Comparison of ENCODE assay signal across 8 cellular contexts in genomic region chr5:81971694-81972495, GRCh38. TPM values are rescaled to one million over a fixed set of nuclear protein-coding genes. Genes with fewer than 3 reads are reported as not detected.
A peak's percentile ranks its signal among the peaks of the same experiment; 100 is the strongest.
DNase-seq lines count a peak whose midpoint lies in the region; ATAC-seq and TF ChIP-seq lines count a peak whose summit lies in the region.

Gene ATG10, plus strand, starts transcription at chr5:81972023. Its CDS starts 15,548 bp downstream, at chr5:81987571.

- DNase-seq in EH (ENCODE audit: low read depth) = peak; percentile 90
- DNase-seq in H4 (ENCODE audit: low spot score) = peak; percentile 93
- DNase-seq in LNCaP clone FGC (ENCODE audit: low read depth) = peak; percentile 52
- DNase-seq in RPMI8226 = peak; percentile 96
- DNase-seq in activated T-helper 9 cell treated with anti-CD3 and anti-CD28 coated beads, Interleukin-2, amount 50 U/mL, for 16 hours (ENCODE audit: low read depth) = peak; percentile 81
- peak; percentile 94 for DNase-seq in fibroblast of pulmonary artery (ENCODE audit: low read depth)
- peak; percentile 93 for DNase-seq in stimulated activated naive CD8-positive, alpha-beta T cell treated with anti-CD3 and anti-CD28 coated beads, Interleukin-15, Interleukin-2, amounts not matched to agents 100 U/mL and 50 U/mL, for 24 hours

- peak within 1 kb of the TSS; percentile 87 to 92 (median 89) for H3K4me3 Mint-ChIP-seq in nephron

- H3K9me3 Mint-ChIP-seq in nephron = no peaks in the 10 kb centered on the region

- 0 out of 2 replicates have a peak, but pooled peaks have one; percentile 14 for TF ChIP-seq CTCF in LNCaP clone FGC (IDR thresholded peaks at IDR 0.05; ENCODE audit: control insufficient read depth, extremely low read depth, insufficient read depth)
- TF ChIP-seq CTCF in fibroblast of pulmonary artery (IDR thresholded peaks at IDR 0.05; ENCODE audit: low read length, missing control alignments) = no peak
- TF ChIP-seq CTCF in nephron (IDR thresholded peaks at IDR 0.05; ENCODE audit: unreplicated experiment in 3 of 3) = no peak

- H3K4me1 Mint-ChIP-seq in nephron = peaks cover 27% of the 10 kb centered on the region

- peak; percentile 99 for ATAC-seq in stimulated activated naive CD8-positive, alpha-beta T cell treated with anti-CD3 and anti-CD28 coated beads, Interleukin-15, Interleukin-2, amounts not matched to agents 100 U/mL and 50 U/mL, for 24 hours

- H3K4me3 ChIP-seq in LNCaP clone FGC (ENCODE audit: low read depth, low read length) = peak within 1 kb of the TSS; percentile 77
- H3K4me3 ChIP-seq in fibroblast of pulmonary artery (replicated peaks; ENCODE audit: low read depth, low read length) = peak within 1 kb of the TSS; percentile 82

- peak within 1 kb of the TSS; percentile 97 to 99 (median 99) for H3K27ac Mint-ChIP-seq in nephron

- H3K27me3 Mint-ChIP-seq in nephron (ENCODE audit: low read depth) = no peaks in the 10 kb centered on the region

- H3K36me3 Mint-ChIP-seq in nephron (ENCODE audit: low read depth) = no peaks in the 10 kb centered on the region

RNA-seq across cellular contexts. Expression of gene ATG10, which starts in this region (rescaled TPM):
- total RNA-seq in H4 (2014; rRNA removed; shearing (Covaris generic)) = 5.8 and 15.1 TPM in 2 replicates

Comparison
In these comparisons a context has a peak if more than half of its experiments do, and no peak if none do; other contexts are left out.
1. Peak in every context shown above with its lines: DNase-seq, ATAC-seq and H3K4me3 ChIP-seq.